Comparison of ENCODE assay signal across 16 cellular contexts in the genomic region with DNA sequence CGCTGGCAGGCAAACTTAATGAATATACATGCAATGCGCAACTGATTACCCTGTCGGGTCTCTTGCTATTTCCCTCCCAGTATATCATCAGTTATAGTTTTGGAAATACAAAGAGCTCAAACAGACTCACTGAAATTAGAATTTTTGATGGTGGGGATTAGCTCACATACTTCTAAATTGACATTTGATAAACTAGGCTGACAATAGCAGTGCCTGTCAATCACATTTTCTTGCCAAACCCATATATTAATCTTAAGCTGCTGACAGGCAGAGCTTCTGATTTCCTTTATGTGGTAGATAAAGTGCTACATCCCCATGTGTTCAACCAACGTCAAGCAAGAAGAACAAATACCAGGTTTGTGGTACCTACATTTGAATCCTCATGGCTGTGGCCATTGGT.
A peak's percentile ranks its signal among the peaks of the same experiment; 100 is the strongest.
DNase-seq lines count a peak whose midpoint lies in the region; ATAC-seq, FAIRE-seq and TF ChIP-seq lines count a peak whose summit lies in the region.
"Had no signal": no experiment of that assay in that cellular context is flagged by ENCODE, and none has a peak within 500 bp of the region (broad histone marks: within the 10 kb centered on the region; RNA-seq: fewer than 3 reads in every experiment).

No MANE protein-coding gene starts in this region.

- H3K4me1 ChIP-seq in IMR-90 (ENCODE audit: control insufficient read depth, insufficient read depth, low read length), result peaks cover 19% of the 10 kb centered on the region
- peaks cover 18% of the 10 kb centered on the region for H3K4me1 ChIP-seq in endothelial cell of umbilical vein (ENCODE audit: control insufficient read depth, extremely low read depth, insufficient read depth, low read length)

- no peaks in the 10 kb centered on the region for H3K36me3 Mint-ChIP-seq in activated CD4-positive, alpha-beta memory T cell treated with anti-CD3 and anti-CD28 coated beads for 36 hours
- H3K36me3 Mint-ChIP-seq in activated CD4-positive, alpha-beta T cell treated with anti-CD3 and anti-CD28 coated beads for 36 hours (ENCODE audit: low read depth), result no peaks in the 10 kb centered on the region
- H3K36me3 Mint-ChIP-seq: CD4-positive, alpha-beta memory T cell had no signal

- TF ChIP-seq CTCF in IMR-90 (conservative IDR thresholded peaks at IDR 0.05; ENCODE audit: low read depth, low read length) (no peak), endothelial cell of umbilical vein (IDR thresholded peaks at IDR 0.05; ENCODE audit: extremely low read depth in 1 of 2, insufficient read depth in 1 of 2, low read depth in 1 of 2, low read length in 2 of 2) (no peak)

- H2BK5ac ChIP-seq in IMR-90 (ENCODE audit: low read depth, low read length, poor library complexity, severe bottlenecking), result no peak overlapping the region

- H2AK5ac ChIP-seq in IMR-90 (ENCODE audit: low read depth, low read length), result no peak overlapping the region

- POLR2A ChIA-PET in HEK293T (lab: Yijun Ruan, JAX), result no interaction called here
- POLR2A ChIA-PET in IMR-90 (lab: Charles Lee; ENCODE audit: unreplicated experiment), result no interaction called here
- POLR2A ChIA-PET in endothelial cell of umbilical vein (lab: Charles Lee), result no interaction called here
- POLR2A ChIA-PET in activated CD4-positive, alpha-beta memory T cell treated with anti-CD3 and anti-CD28 coated beads for 36 hours (lab: Charles Lee), result no interaction called here
- POLR2A ChIA-PET in activated CD4-positive, alpha-beta T cell treated with anti-CD3 and anti-CD28 coated beads for 36 hours (lab: Charles Lee), result no interaction called here

- H3K36me3 ChIP-seq in IMR-90 (ENCODE audit: control insufficient read depth, insufficient read depth, low read length), result no peaks in the 10 kb centered on the region
- no peaks in the 10 kb centered on the region for H3K36me3 ChIP-seq in endothelial cell of umbilical vein (ENCODE audit: control insufficient read depth in 2 of 2, extremely low read depth in 1 of 2, insufficient read depth in 2 of 2, low read length in 2 of 2)

- no peaks in the 10 kb centered on the region for H3K9me3 Mint-ChIP-seq in activated CD4-positive, alpha-beta memory T cell treated with anti-CD3 and anti-CD28 coated beads for 36 hours
- H3K9me3 Mint-ChIP-seq in activated CD4-positive, alpha-beta T cell treated with anti-CD3 and anti-CD28 coated beads for 36 hours (ENCODE audit: low read depth), result no peaks in the 10 kb centered on the region

- H3K9me1 ChIP-seq in IMR-90 (ENCODE audit: insufficient read depth, low read length) (0 out of 2 replicates have a peak, but pooled peaks cover 3% of the 10 kb centered on the region), endothelial cell of umbilical vein (replicated peaks; ENCODE audit: control insufficient read depth, extremely low read depth, insufficient read depth, low read length) (no peaks in the 10 kb centered on the region)

- H2BK15ac ChIP-seq in IMR-90 (ENCODE audit: low read depth, low read length), result no peak overlapping the region

- WGBS in IMR-90 (ENCODE audit: extremely low coverage in 2 of 2, insufficient read length in 1 of 2), 2 experiments, result no CpG with 5 or more reads among the region's 4 CpGs

- no peak for TF ChIP-seq POLR2A in IMR-90 (IDR thresholded peaks at IDR 0.05; ENCODE audit: low read depth, low read length)
- TF ChIP-seq POLR2A in endothelial cell of umbilical vein (IDR thresholded peaks at IDR 0.05; ENCODE audit: low read depth, low read length), result no peak

- no TSS peak for BruUV-seq in IMR-90 (replicated peaks; lab: Mats Ljungman, UMichigan)
- BruUV-seq in endothelial cell of umbilical vein (replicated peaks; lab: Mats Ljungman, UMichigan), result no TSS peak

- H3K14ac ChIP-seq in IMR-90 (replicated peaks; ENCODE audit: low read depth, low read length), result no peak overlapping the region

- peak overlapping the region; percentile 7; the same call in 1 of the 2 replicates for H3K4ac ChIP-seq in IMR-90 (ENCODE audit: low read depth, low read length)

- H3K27ac ChIP-seq in IMR-90 (ENCODE audit: insufficient read depth, low read length) (no peak overlapping the region), endothelial cell of umbilical vein (ENCODE audit: insufficient read depth, low read depth, low read length) (no peak overlapping the region)

- H4K8ac ChIP-seq in IMR-90 (ENCODE audit: low read depth in 2 of 2, low read length in 2 of 2), result no peak overlapping the region

- no peak for ATAC-seq in IMR-90 (ENCODE audit: low read depth)
- no peak for ATAC-seq in activated CD4-positive, alpha-beta T cell treated with anti-CD3 and anti-CD28 coated beads for 36 hours

- H3K9me3 ChIP-seq in IMR-90 (ENCODE audit: control insufficient read depth, insufficient read depth, low read length) (no peaks in the 10 kb centered on the region), endothelial cell of umbilical vein (replicated peaks; ENCODE audit: control insufficient read depth, insufficient read depth, low read length) (no peaks in the 10 kb centered on the region)

- no peak overlapping the region for H2AK9ac ChIP-seq in IMR-90 (replicated peaks; ENCODE audit: low read depth, low read length, poor library complexity)

- in situ Hi-C loops in IMR-90 (cut with MboI; ENCODE audit: low sequenced_read_pairs), result no loop called here

- no peak overlapping the region for H3K27ac Mint-ChIP-seq in activated CD4-positive, alpha-beta memory T cell treated with anti-CD3 and anti-CD28 coated beads for 36 hours
- H3K27ac Mint-ChIP-seq in activated CD4-positive, alpha-beta T cell treated with anti-CD3 and anti-CD28 coated beads for 36 hours, result no peak overlapping the region
- H3K27ac Mint-ChIP-seq: CD4-positive, alpha-beta memory T cell had no signal

- H3K4me2 ChIP-seq in IMR-90 (ENCODE audit: low read depth, low read length) (no peak overlapping the region), endothelial cell of umbilical vein (ENCODE audit: insufficient read depth, low read length) (no peak overlapping the region)

- no peak for TF ChIP-seq RAD21 in IMR-90 (IDR thresholded peaks at IDR 0.05; ENCODE audit: low read length)

- DNase-seq in HEK293T (ENCODE audit: extremely low spot score) (no peak), IMR-90 (no peak), endothelial cell of umbilical vein (ENCODE audit: low read depth, low spot score) (no peak), RPMI8226 (no peak)
- DNase-seq in activated CD4-positive, alpha-beta memory T cell treated with anti-CD3 and anti-CD28 coated beads for 36 hours, result no peak
- DNase-seq in activated CD4-positive, alpha-beta T cell treated with anti-CD3 and anti-CD28 coated beads for 36 hours, result no peak
- DNase-seq: C1 segment of cervical spinal cord; Calu3; CD4-positive, alpha-beta memory T cell; COR-L47; DMS53; DMS79 treated with DMSO at 0.1 percent for 48 hours; GF-D8; GOT3; HCEC 1CT had no signal

- dilution Hi-C loops in IMR-90 (cut with HindIII; ENCODE audit: low sequenced_read_pairs, unreplicated experiment), result no loop called here
- dilution Hi-C loops in endothelial cell of umbilical vein (cut with MboI; ENCODE audit: extremely low pct_ligation_motif_present, low sequenced_read_pairs), result no loop called here

- H3K4me1 Mint-ChIP-seq in activated CD4-positive, alpha-beta memory T cell treated with anti-CD3 and anti-CD28 coated beads for 36 hours (ENCODE audit: low read depth), result no peaks in the 10 kb centered on the region
- no peaks in the 10 kb centered on the region for H3K4me1 Mint-ChIP-seq in activated CD4-positive, alpha-beta T cell treated with anti-CD3 and anti-CD28 coated beads for 36 hours
- H3K4me1 Mint-ChIP-seq: CD4-positive, alpha-beta memory T cell had no signal

- H2BK20ac ChIP-seq in IMR-90 (ENCODE audit: low read depth, low read length), result no peak overlapping the region

- FAIRE-seq in endothelial cell of umbilical vein (lab: Jason Lieb, UNC), result peak; percentile 21
- FAIRE-seq: H54 had no signal

- no peak overlapping the region for H3K23ac ChIP-seq in IMR-90 (ENCODE audit: low read depth, low read length)

- H3K79me2 ChIP-seq in endothelial cell of umbilical vein (ENCODE audit: control insufficient read depth, insufficient read depth, low read length), result no peaks in the 10 kb centered on the region

- H3K4me3 Mint-ChIP-seq in activated CD4-positive, alpha-beta memory T cell treated with anti-CD3 and anti-CD28 coated beads for 36 hours, result no peak overlapping the region
- H3K4me3 Mint-ChIP-seq in activated CD4-positive, alpha-beta T cell treated with anti-CD3 and anti-CD28 coated beads for 36 hours, result no peak overlapping the region
- H3K4me3 Mint-ChIP-seq: CD4-positive, alpha-beta memory T cell had no signal

- H3K4me3 ChIP-seq in IMR-90 (ENCODE audit: insufficient read depth, low read depth, low read length), result no peak overlapping the region
- no peak overlapping the region for H3K4me3 ChIP-seq in endothelial cell of umbilical vein (replicated peaks in 1 of 3; ENCODE audit: insufficient read depth in 1 of 3, low read depth in 1 of 3, low read length in 3 of 3)

- no peak overlapping the region for H2AFZ ChIP-seq in IMR-90 (replicated peaks; ENCODE audit: low read length, poor library complexity)
- no peak overlapping the region for H2AFZ ChIP-seq in endothelial cell of umbilical vein (ENCODE audit: low read depth, low read length)

- H3K9ac ChIP-seq in IMR-90 (ENCODE audit: low read depth, low read length) (no peak overlapping the region), endothelial cell of umbilical vein (replicated peaks; ENCODE audit: extremely low read depth, insufficient read depth, low read length) (no peak overlapping the region)

- intact Hi-C loops in IMR-90 (cut with micrococcal nuclease), result no loop called here
- intact Hi-C loops in endothelial cell of umbilical vein (cut with micrococcal nuclease), result no loop called here
- intact Hi-C loops in activated CD4-positive, alpha-beta memory T cell treated with anti-CD3 and anti-CD28 coated beads for 36 hours (cut with micrococcal nuclease), result no loop called here
- intact Hi-C loops in activated CD4-positive, alpha-beta T cell treated with anti-CD3 and anti-CD28 coated beads for 36 hours (cut with DNase I, micrococcal nuclease), result no loop called here

- peaks cover 1% of the 10 kb centered on the region for H3K27me3 Mint-ChIP-seq in activated CD4-positive, alpha-beta memory T cell treated with anti-CD3 and anti-CD28 coated beads for 36 hours
- no peaks in the 10 kb centered on the region for H3K27me3 Mint-ChIP-seq in activated CD4-positive, alpha-beta T cell treated with anti-CD3 and anti-CD28 coated beads for 36 hours

- H3K18ac ChIP-seq in IMR-90 (ENCODE audit: low read depth, low read length), result no peak overlapping the region

- no peaks in the 10 kb centered on the region for H3K79me1 ChIP-seq in IMR-90 (ENCODE audit: low read depth in 1 of 2, low read length in 2 of 2)

- H3K27me3 ChIP-seq in IMR-90 (ENCODE audit: control insufficient read depth, insufficient read depth, low read length), result no peaks in the 10 kb centered on the region
- no peaks in the 10 kb centered on the region for H3K27me3 ChIP-seq in endothelial cell of umbilical vein (ENCODE audit: control insufficient read depth in 2 of 2, insufficient read depth in 2 of 2, low read length in 2 of 2)

- H4K20me1 ChIP-seq in IMR-90 (ENCODE audit: insufficient read depth, low read length) (no peaks in the 10 kb centered on the region; the same call in 1 of the 2 replicates), endothelial cell of umbilical vein (replicated peaks; ENCODE audit: control insufficient read depth, extremely low read depth, insufficient read depth, low read length) (no peaks in the 10 kb centered on the region)

- no peak overlapping the region for H3K56ac ChIP-seq in IMR-90 (ENCODE audit: extremely low read depth, insufficient read depth, low read length)

- no peak overlapping the region for H4K91ac ChIP-seq in IMR-90 (ENCODE audit: insufficient read depth, low read depth, low read length)

- no peak overlapping the region for H4K5ac ChIP-seq in IMR-90 (ENCODE audit: low read depth, low read length)

- CTCF ChIA-PET in HEK293T (lab: Yijun Ruan, JAX), result no interaction called here
- CTCF ChIA-PET in IMR-90 (lab: Yijun Ruan, JAX), result interaction anchor here (0.5 kb wide), 1 partner anchor 138 kb away, joined by 3 read pairs; no protein-coding TSS in a partner anchor
- CTCF ChIA-PET in endothelial cell of umbilical vein (lab: Charles Lee), result interaction anchor here (0.6 kb wide), 1 partner anchor 33 kb away, joined by 3 read pairs; no protein-coding TSS in a partner anchor
- CTCF ChIA-PET in activated CD4-positive, alpha-beta memory T cell treated with anti-CD3 and anti-CD28 coated beads for 36 hours (lab: Charles Lee), result no interaction called here
- CTCF ChIA-PET in activated CD4-positive, alpha-beta T cell treated with anti-CD3 and anti-CD28 coated beads for 36 hours (lab: Charles Lee), result no interaction called here

- no peak overlapping the region for H2BK120ac ChIP-seq in IMR-90 (ENCODE audit: low read depth, low read length)

Comparison
In these comparisons a context has a peak if more than half of its experiments do, and no peak if none do; other contexts are left out.
1. CTCF ChIA-PET loops: an anchor here in IMR-90 (0.5 kb wide) and endothelial cell of umbilical vein (0.6 kb wide); none called in HEK293T, activated CD4-positive, alpha-beta memory T cell treated with anti-CD3 and anti-CD28 coated beads for 36 hours and activated CD4-positive, alpha-beta T cell treated with anti-CD3 and anti-CD28 coated beads for 36 hours.